ENCODE assay signal across 24 cellular contexts in genomic region chr7:66639773-66640172, GRCh38.
"Had no signal": no experiment of that assay in that cellular context is flagged by ENCODE, and none has a peak within 500 bp of the region (broad histone marks: within the 10 kb centered on the region; RNA-seq: fewer than 3 reads in every experiment).

No MANE protein-coding gene starts in this region.

- H3K27ac Mint-ChIP-seq: activated CD8-positive, alpha-beta T cell treated with anti-CD3 and anti-CD28 coated beads for 36 hours; activated naive CD4-positive, alpha-beta T cell treated with anti-CD3 and anti-CD28 coated beads, Interleukin-2, amount 10 ng/mL, durations not matched to agents 7 days and 5 days; activated naive CD8-positive, alpha-beta T cell treated with anti-CD3 and anti-CD28 coated beads, Interleukin-2, amount 50 U/mL, for 24 hours had no signal

- H3K4me1 ChIP-seq: psoas muscle, testis had no signal

- H3K27me3 Mint-ChIP-seq: activated CD8-positive, alpha-beta T cell treated with anti-CD3 and anti-CD28 coated beads for 36 hours; activated naive CD4-positive, alpha-beta T cell treated with anti-CD3 and anti-CD28 coated beads, Interleukin-2, amount 10 ng/mL, durations not matched to agents 7 days and 5 days; activated naive CD8-positive, alpha-beta T cell treated with anti-CD3 and anti-CD28 coated beads, Interleukin-2, amount 50 U/mL, for 24 hours; central memory CD8-positive, alpha-beta T cell; memory B cell; naive B cell had no signal

- H3K27me3 ChIP-seq: colonic mucosa, gastroesophageal sphincter, heart right ventricle, right lobe of liver, testis, upper lobe of left lung had no signal

- H3K4me3 Mint-ChIP-seq: activated CD8-positive, alpha-beta T cell treated with anti-CD3 and anti-CD28 coated beads for 36 hours; activated naive CD4-positive, alpha-beta T cell treated with anti-CD3 and anti-CD28 coated beads, Interleukin-2, amount 10 ng/mL, durations not matched to agents 7 days and 5 days; activated naive CD8-positive, alpha-beta T cell treated with anti-CD3 and anti-CD28 coated beads, Interleukin-2, amount 50 U/mL, for 24 hours; activated T-cell treated with anti-CD3 and anti-CD28 coated beads, Interleukin-2, amount 50 U/mL, for 4 hours; central memory CD8-positive, alpha-beta T cell; memory B cell; naive B cell had no signal

- ATAC-seq: activated CD8-positive, alpha-beta T cell treated with anti-CD3 and anti-CD28 coated beads for 36 hours; activated naive CD8-positive, alpha-beta T cell treated with anti-CD3 and anti-CD28 coated beads, Interleukin-2, amount 50 U/mL, for 24 hours; activated T-cell treated with anti-CD3 and anti-CD28 coated beads, Interleukin-2, amount 50 U/mL, for 4 hours; esophagus mucosa; gastroesophageal sphincter; heart right ventricle; psoas muscle had no signal

- FAIRE-seq: small intestine had no signal

- DNase-seq: activated CD4-positive, alpha-beta T cell treated with anti-CD3 and anti-CD28 coated beads for 48 hours; activated CD4-positive, CD25-positive, alpha-beta regulatory T cell; activated CD8-positive, alpha-beta T cell treated with anti-CD3 and anti-CD28 coated beads for 36 hours; activated effector memory CD4-positive, alpha-beta T cell treated with Interleukin-2 at 50 U/mL for 16 hours; activated naive CD4-positive, alpha-beta T cell treated with anti-CD3 and anti-CD28 coated beads, Interleukin-2, amount 10 ng/mL, durations not matched to agents 7 days and 5 days; activated naive CD8-positive, alpha-beta T cell treated with anti-CD3 and anti-CD28 coated beads, Interleukin-2, amount 50 U/mL, for 24 hours; activated T-cell treated with anti-CD3 and anti-CD28 coated beads, Interleukin-2, amount 50 U/mL, for 4 hours; aorta; colonic mucosa; heart right ventricle; mucosa of descending colon; naive B cell; psoas muscle; right lobe of liver; small intestine; stimulated activated CD4-positive, alpha-beta T cell treated with anti-CD3 and anti-CD28 coated beads, Interleukin-15, amount 100 ng/mL, for 24 hours; stimulated activated CD4-positive, alpha-beta T cell treated with anti-CD3 and anti-CD28 coated beads, Interleukin-2, amount 100 ng/mL, for 48 hours; T-helper 2 cell; testis had no signal

- H3K9me3 ChIP-seq: colonic mucosa, gastroesophageal sphincter, heart right ventricle, mucosa of descending colon, psoas muscle, right lobe of liver, testis, upper lobe of left lung had no signal

- H3K27ac ChIP-seq: gastroesophageal sphincter, heart right ventricle, psoas muscle, right lobe of liver, testis, upper lobe of left lung had no signal

- H3K9me3 Mint-ChIP-seq: activated CD8-positive, alpha-beta T cell treated with anti-CD3 and anti-CD28 coated beads for 36 hours; activated naive CD4-positive, alpha-beta T cell treated with anti-CD3 and anti-CD28 coated beads, Interleukin-2, amount 10 ng/mL, durations not matched to agents 7 days and 5 days; activated naive CD8-positive, alpha-beta T cell treated with anti-CD3 and anti-CD28 coated beads, Interleukin-2, amount 50 U/mL, for 24 hours; activated T-cell treated with anti-CD3 and anti-CD28 coated beads, Interleukin-2, amount 50 U/mL, for 4 hours; central memory CD8-positive, alpha-beta T cell; memory B cell; naive B cell had no signal

- H3K4me3 ChIP-seq: colonic mucosa, gastroesophageal sphincter, heart right ventricle, mucosa of descending colon, psoas muscle, right lobe of liver, testis, upper lobe of left lung had no signal
